18 cellular contexts compared by ENCODE assay signal in genomic region chr3:140573011-140573410, GRCh38.
"Had no signal": no experiment of that assay in that cellular context is flagged by ENCODE, and none has a peak within 500 bp of the region (broad histone marks: within the 10 kb centered on the region; RNA-seq: fewer than 3 reads in every experiment).

No MANE protein-coding gene starts in this region.

- DNase-seq: activated CD4-positive, alpha-beta T cell treated with anti-CD3 and anti-CD28 coated beads, Interleukin-2, amount 50 U/mL, for 48 hours; activated effector memory CD4-positive, alpha-beta T cell treated with anti-CD3 and anti-CD28 coated beads, Interleukin-2, amount 50 U/mL, for 16 hours; activated T-cell treated with anti-CD3 and anti-CD28 coated beads, Interleukin-2, amount 50 U/mL, for 4 hours; brain microvascular endothelial cell; cerebellar nuclear complex; effector memory CD8-positive, alpha-beta T cell; gastrocnemius medialis; lower lobe of right lung; midbrain; posterior cingulate gyrus; stimulated activated CD4-positive, alpha-beta T cell treated with anti-CD3 and anti-CD28 coated beads, Interleukin-12 subunit alpha, Interleukin-12 subunit beta, amount 100 ng/mL, for 4 hours; stimulated activated naive CD4-positive, alpha-beta T cell treated with Interleukin-2 at 50 U/mL for 16 hours; T-helper 2 cell; trophoblast cell had no signal

- H3K4me3 Mint-ChIP-seq: activated naive CD8-positive, alpha-beta T cell; activated T-cell treated with anti-CD3 and anti-CD28 coated beads, Interleukin-2, amount 50 U/mL, for 4 hours; dendritic cell treated with granulocyte-macrophage colony-stimulating factor and Interleukin-4, amounts not matched to agents 40 ng/mL and 50 ng/mL, for 4 days; effector memory CD8-positive, alpha-beta T cell had no signal

- H3K36me3 Mint-ChIP-seq: activated naive CD8-positive, alpha-beta T cell had no signal

- H3K9me3 Mint-ChIP-seq: activated T-cell treated with anti-CD3 and anti-CD28 coated beads, Interleukin-2, amount 50 U/mL, for 4 hours; dendritic cell treated with granulocyte-macrophage colony-stimulating factor and Interleukin-4, amounts not matched to agents 40 ng/mL and 50 ng/mL, for 4 days; effector memory CD8-positive, alpha-beta T cell had no signal

- ATAC-seq: activated CD4-positive, CD25-positive, alpha-beta regulatory T cell treated with anti-CD3 and anti-CD28 coated beads, Interleukin-2, amount 50 U/mL, for 24 hours; activated T-cell treated with anti-CD3 and anti-CD28 coated beads, Interleukin-2, amount 50 U/mL, for 4 hours; effector memory CD8-positive, alpha-beta T cell; gastrocnemius medialis; lower lobe of right lung had no signal

- H3K27ac ChIP-seq: brain microvascular endothelial cell, epithelial cell of prostate, gastrocnemius medialis, lower lobe of right lung had no signal

- H3K27ac Mint-ChIP-seq: activated naive CD8-positive, alpha-beta T cell; dendritic cell treated with granulocyte-macrophage colony-stimulating factor and Interleukin-4, amounts not matched to agents 40 ng/mL and 50 ng/mL, for 4 days; effector memory CD8-positive, alpha-beta T cell had no signal

- H3K4me1 ChIP-seq: lower lobe of right lung had no signal

- H3K4me3 ChIP-seq: gastrocnemius medialis, lower lobe of right lung had no signal

- H3K27me3 ChIP-seq: brain microvascular endothelial cell, gastrocnemius medialis had no signal

- H3K27me3 Mint-ChIP-seq: activated naive CD8-positive, alpha-beta T cell; dendritic cell treated with granulocyte-macrophage colony-stimulating factor and Interleukin-4, amounts not matched to agents 40 ng/mL and 50 ng/mL, for 4 days had no signal

- H3K36me3 ChIP-seq: brain microvascular endothelial cell, gastrocnemius medialis, lower lobe of right lung had no signal

- H3K9me3 ChIP-seq: gastrocnemius medialis, lower lobe of right lung had no signal
